ENCODE assay signal across 10 cellular contexts in the genomic region with DNA sequence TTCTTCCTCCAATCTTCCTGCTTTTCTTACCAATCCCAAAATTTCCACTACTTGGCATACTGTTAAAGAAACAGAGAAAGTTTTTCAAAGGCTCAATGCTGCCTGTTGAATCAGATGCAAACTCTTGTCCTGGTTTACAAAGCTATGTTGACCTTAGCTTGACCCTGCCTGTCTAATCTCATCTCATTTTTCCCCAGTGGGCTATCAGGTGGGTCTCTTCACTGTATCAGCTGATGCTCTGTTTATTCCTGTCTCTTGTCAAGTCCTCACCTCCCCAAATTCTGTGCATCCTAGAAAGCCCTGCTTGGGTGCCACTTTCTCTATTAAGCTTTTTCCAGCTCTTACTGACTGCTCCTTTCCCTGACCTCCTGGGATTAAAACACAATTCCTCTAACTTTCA.
"Had no signal": no experiment of that assay in that cellular context is flagged by ENCODE, and none has a peak within 500 bp of the region (broad histone marks: within the 10 kb centered on the region; RNA-seq: fewer than 3 reads in every experiment).

No MANE protein-coding gene starts in this region.

- H3K9me3 Mint-ChIP-seq: stimulated activated naive B cell treated with anti-CD40 and anti-IgM and Interleukin-4, amounts not matched to agents 10 μg/mL and 1 μg/mL and 100 μg/mL, for 72 hours had no signal

- H3K27ac ChIP-seq: right atrium auricular region had no signal

- H3K27ac Mint-ChIP-seq: activated naive CD8-positive, alpha-beta T cell; stimulated activated naive B cell treated with anti-CD40 and anti-IgM and Interleukin-4, amounts not matched to agents 10 μg/mL and 1 μg/mL and 100 μg/mL, for 72 hours had no signal

- H3K27me3 Mint-ChIP-seq: activated naive CD8-positive, alpha-beta T cell; stimulated activated naive B cell treated with anti-CD40 and anti-IgM and Interleukin-4, amounts not matched to agents 10 μg/mL and 1 μg/mL and 100 μg/mL, for 72 hours had no signal

- H3K9me3 ChIP-seq: right atrium auricular region had no signal

- H3K4me3 Mint-ChIP-seq: activated naive CD8-positive, alpha-beta T cell; stimulated activated naive B cell treated with anti-CD40 and anti-IgM and Interleukin-4, amounts not matched to agents 10 μg/mL and 1 μg/mL and 100 μg/mL, for 72 hours had no signal

- DNase-seq: activated CD4-positive, alpha-beta T cell treated with anti-CD3 and anti-CD28 coated beads, Interleukin-2, amount 50 U/mL, for 4 hours; activated effector memory CD4-positive, alpha-beta T cell treated with anti-CD3 and anti-CD28 coated beads, Interleukin-2, amount 50 U/mL, for 16 hours; activated T-cell treated with anti-CD3 and anti-CD28 coated beads, Interleukin-2, amount 50 U/mL, for 1 hour; foreskin melanocyte; posterior cingulate gyrus; stimulated activated CD4-positive, alpha-beta T cell treated with anti-CD3 and anti-CD28 coated beads, Interleukin-1b, Interleukin-23, amount 100 ng/mL, for 48 hours; stimulated activated naive B cell treated with anti-CD40 and anti-IgM and Interleukin-4, amounts not matched to agents 10 μg/mL and 1 μg/mL and 100 μg/mL, for 72 hours; trophoblast cell had no signal

- H3K36me3 Mint-ChIP-seq: activated naive CD8-positive, alpha-beta T cell had no signal

- H3K27me3 ChIP-seq: right atrium auricular region had no signal

- H3K4me3 ChIP-seq: right atrium auricular region had no signal

- H3K36me3 ChIP-seq: right atrium auricular region had no signal

- ATAC-seq: stimulated activated naive B cell treated with anti-CD40 and anti-IgM and Interleukin-4, amounts not matched to agents 10 μg/mL and 1 μg/mL and 100 μg/mL, for 72 hours had no signal
